8 cellular contexts compared by ENCODE assay signal in genomic region chr10:102432162-102432950, GRCh38. TPM values are rescaled to one million over a fixed set of nuclear protein-coding genes. Genes with fewer than 3 reads are reported as not detected.
DNase-seq lines count a peak whose midpoint lies in the region; ATAC-seq and TF ChIP-seq lines count a peak whose summit lies in the region.

Gene CUEDC2, minus strand, starts transcription at chr10:102432574. Its CDS starts 7,386 bp downstream, at chr10:102425188.

- H3K9ac ChIP-seq in SK-N-SH: peak within 1 kb of the TSS; percentile 94

- H3K4me3 ChIP-seq in GM06990 (replicated peaks; ENCODE audit: low read depth, low read length): peak within 1 kb of the TSS; percentile 93
- H3K4me3 ChIP-seq in SK-N-SH (ENCODE audit: low read depth in 2 of 2, low read length in 1 of 2): peak within 1 kb of the TSS; percentile 82 to 93
- H3K4me3 ChIP-seq in gastroesophageal sphincter: peak within 1 kb of the TSS; percentile 73 to 94

- DNase-seq in GM06990 (ENCODE audit: extremely low read depth, insufficient read length) (peak; percentile 95), NCI-H1048 (lab: John Stamatoyannopoulos, UW) (peak; percentile 88), SK-N-SH (peak; percentile 94), nucleus accumbens (lab: John Stamatoyannopoulos, UW) (peak; percentile 64 to 97 (median 92))
- DNase-seq in activated naive CD4-positive, alpha-beta T cell treated with anti-CD3 and anti-CD28 coated beads, Interleukin-2, amount 50 U/mL, for 16 hours: peak; percentile 95

- CTCF ChIA-PET in SK-N-SH (lab: Yijun Ruan, JAX): interaction anchor here (0.6 to 3.3 kb wide), 12 partner anchors 11 to 202 kb away, joined by 3 to 26 read pairs (median 4); partner anchors contain the start of genes C10orf95 and FBXL15

- peak within 1 kb of the TSS; percentile 55 to 80; a peak in 3 of 4 replicates for H3K27ac ChIP-seq in SK-N-SH (ENCODE audit: low read depth in 2 of 2, low read length in 1 of 2)
- H3K27ac ChIP-seq in gastroesophageal sphincter: peak within 1 kb of the TSS; percentile 59 to 88 (median 84)
- peak within 1 kb of the TSS; percentile 75 for H3K27ac ChIP-seq in temporal lobe (ENCODE audit: low read depth, low read length)

- H2AFZ ChIP-seq in SK-N-SH (ENCODE audit: low read depth): peak within 1 kb of the TSS; percentile 100

- peak within 1 kb of the TSS; percentile 98 for H3K4me2 ChIP-seq in SK-N-SH

- no peaks in the 10 kb centered on the region for H3K9me2 ChIP-seq in SK-N-SH

- peaks cover under 1% of the 10 kb centered on the region for H3F3A ChIP-seq in SK-N-SH (replicated peaks; ENCODE audit: insufficient read depth)

- ATAC-seq in HG02571 (IDR thresholded peaks at IDR 0.05; ENCODE audit: unreplicated experiment) (peak; percentile 82), gastroesophageal sphincter (peak; percentile 96)

- WGBS in SK-N-SH (ENCODE audit: low lambda C conversion rate): 4% methylated on average over 18 of the region's 52 CpGs
- WGBS in gastroesophageal sphincter (ENCODE audit: low coverage in 1 of 2), 2 donors: 0% methylated on average over 1 to 10 of the region's 52 CpGs

- TF ChIP-seq POLR2A in gastroesophageal sphincter (IDR thresholded peaks at IDR 0.05): peak; percentile 37 to 43

- no peaks in the 10 kb centered on the region for H3K9me3 ChIP-seq in SK-N-SH
- H3K9me3 ChIP-seq in gastroesophageal sphincter: no peaks in the 10 kb centered on the region

- no peaks in the 10 kb centered on the region for H4K20me1 ChIP-seq in SK-N-SH (ENCODE audit: insufficient read depth)

- H3K79me2 ChIP-seq in SK-N-SH (ENCODE audit: insufficient read depth): peaks cover 14% of the 10 kb centered on the region

- TF ChIP-seq EP300 in SK-N-SH (IDR thresholded peaks at IDR 0.05; ENCODE audit: borderline replicate concordance in 1 of 2, low read depth in 1 of 2, low read length in 1 of 2): peak in 1 of 2 experiments; percentile 8; a peak in 1 of 4 replicates
- TF ChIP-seq EP300 in gastroesophageal sphincter (IDR thresholded peaks at IDR 0.05): no peak

- no peak for TF ChIP-seq CTCF in GM06990 (IDR thresholded peaks at IDR 0.05; ENCODE audit: insufficient read depth, low read length, poor library complexity, severe bottlenecking)
- no peak for TF ChIP-seq CTCF in SK-N-SH (IDR thresholded peaks at IDR 0.05)
- TF ChIP-seq CTCF in gastroesophageal sphincter (IDR thresholded peaks at IDR 0.05): peak in 1 of 4 experiments; percentile 7

- peaks cover 0 to 6% of the 10 kb centered on the region in 2 experiments; a peak in 1 of 4 replicates for H3K4me1 ChIP-seq in SK-N-SH (ENCODE audit: control insufficient read depth in 1 of 2, insufficient read depth in 2 of 2, low read depth in 1 of 2, low read length in 1 of 2)
- peaks cover 0 to 40% (median 6%) of the 10 kb centered on the region in 3 donors for H3K4me1 ChIP-seq in gastroesophageal sphincter

- POLR2A ChIA-PET in SK-N-SH (lab: Yijun Ruan, JAX): interaction anchor here (0.6 to 1.9 kb wide), 14 partner anchors 8 to 1113 kb away, joined by 3 to 41 read pairs (median 4); partner anchors contain the start of genes C10orf95, FBXL15 and NFKB2

- no peaks in the 10 kb centered on the region for H3K36me3 ChIP-seq in GM06990 (ENCODE audit: control insufficient read depth, insufficient read depth, low read length)
- peaks cover 0 to 3% of the 10 kb centered on the region in 2 experiments for H3K36me3 ChIP-seq in SK-N-SH (replicated peaks in 1 of 2; ENCODE audit: control insufficient read depth in 1 of 2, insufficient read depth in 2 of 2, low read length in 1 of 2)
- no peaks in the 10 kb centered on the region for H3K36me3 ChIP-seq in gastroesophageal sphincter

- no peak for TF ChIP-seq RAD21 in SK-N-SH (IDR thresholded peaks at IDR 0.05; ENCODE audit: low read length)

- no peaks in the 10 kb centered on the region for H3K27me3 ChIP-seq in GM06990 (replicated peaks; ENCODE audit: control insufficient read depth, insufficient read depth, low read length)
- no peaks in the 10 kb centered on the region for H3K27me3 ChIP-seq in SK-N-SH (ENCODE audit: insufficient read depth)
- peaks cover 40% of the 10 kb centered on the region for H3K27me3 ChIP-seq in gastroesophageal sphincter

TF ChIP-seq in SK-N-SH, 30 proteins besides CTCF, POLR2A, EP300 and RAD21 (continues in another document):
- TF ChIP-seq NFIC (IDR thresholded peaks at IDR 0.05; ENCODE audit: borderline replicate concordance) (no peak), JUND (IDR thresholded peaks at IDR 0.05) (no peak), TEAD4 (IDR thresholded peaks at IDR 0.05; ENCODE audit: borderline replicate concordance, insufficient read depth) (no peak), TAF1 (IDR thresholded peaks at IDR 0.05; ENCODE audit: borderline replicate concordance, low read depth, low read length) (peak; percentile 81), GATA2 (CRISPR knock-in tag; IDR thresholded peaks at IDR 0.05) (no peak), REST (IDR thresholded peaks at IDR 0.05; ENCODE audit: low read depth, low read length) (peak; percentile 57), NRF1 (IDR thresholded peaks at IDR 0.05; ENCODE audit: low read depth, low read length) (no peak), ELF1 (IDR thresholded peaks at IDR 0.05) (peak; percentile 73; the same call in 1 of the 2 replicates), ZBTB33 (IDR thresholded peaks at IDR 0.05; ENCODE audit: borderline replicate concordance, low read depth) (peak; percentile 87; the same call in 1 of the 2 replicates), CHD2 (IDR thresholded peaks at IDR 0.05; ENCODE audit: low read length, partially characterized antibody) (peak; percentile 95), TCF12 (IDR thresholded peaks at IDR 0.05) (0 out of 2 replicates have a peak, but pooled peaks have one; percentile 7), RCOR1 (IDR thresholded peaks at IDR 0.05; ENCODE audit: low read length) (peak; percentile 74), FOSL2 (IDR thresholded peaks at IDR 0.05; ENCODE audit: borderline replicate concordance, low read depth) (no peak)
- TF ChIP-seq, protein P1, sequence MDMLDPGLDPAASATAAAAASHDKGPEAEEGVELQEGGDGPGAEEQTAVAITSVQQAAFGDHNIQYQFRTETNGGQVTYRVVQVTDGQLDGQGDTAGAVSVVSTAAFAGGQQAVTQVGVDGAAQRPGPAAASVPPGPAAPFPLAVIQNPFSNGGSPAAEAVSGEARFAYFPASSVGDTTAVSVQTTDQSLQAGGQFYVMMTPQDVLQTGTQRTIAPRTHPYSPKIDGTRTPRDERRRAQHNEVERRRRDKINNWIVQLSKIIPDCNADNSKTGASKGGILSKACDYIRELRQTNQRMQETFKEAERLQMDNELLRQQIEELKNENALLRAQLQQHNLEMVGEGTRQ (IDR thresholded peaks at IDR 0.05; ENCODE audit: borderline replicate concordance, low read depth, low read length): no peak
- TF ChIP-seq, protein P2, sequence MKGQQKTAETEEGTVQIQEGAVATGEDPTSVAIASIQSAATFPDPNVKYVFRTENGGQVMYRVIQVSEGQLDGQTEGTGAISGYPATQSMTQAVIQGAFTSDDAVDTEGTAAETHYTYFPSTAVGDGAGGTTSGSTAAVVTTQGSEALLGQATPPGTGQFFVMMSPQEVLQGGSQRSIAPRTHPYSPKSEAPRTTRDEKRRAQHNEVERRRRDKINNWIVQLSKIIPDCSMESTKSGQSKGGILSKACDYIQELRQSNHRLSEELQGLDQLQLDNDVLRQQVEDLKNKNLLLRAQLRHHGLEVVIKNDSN (IDR thresholded peaks at IDR 0.05; ENCODE audit: borderline replicate concordance, low read depth): no peak

RNA-seq across cellular contexts. Expression of gene CUEDC2, which starts in this region (rescaled TPM):
- polyA plus RNA-seq in SK-N-SH (2012; rRNA removed): 130 and 162 TPM in 2 replicates
- polyA plus RNA-seq in SK-N-SH (2012; cell fraction: cytosol; rRNA removed): 95.1 and 125 TPM in 2 replicates
- polyA plus RNA-seq in SK-N-SH (2012; cell fraction: nucleus; rRNA removed): 224 and 316 TPM in 2 replicates
- 10 to 100 TPM; 61.4 to 84.3 (median 67.5) TPM for total RNA-seq in gastroesophageal sphincter
- total RNA-seq in temporal lobe: 50.9 TPM

Comparison
In these comparisons a context has a peak if more than half of its experiments do, and no peak if none do; other contexts are left out.
1. Peak in every context shown above with its lines: DNase-seq, ATAC-seq, H3K4me3 ChIP-seq and H3K27ac ChIP-seq.